ENCODE assay signal across 19 cellular contexts in the genomic region with DNA sequence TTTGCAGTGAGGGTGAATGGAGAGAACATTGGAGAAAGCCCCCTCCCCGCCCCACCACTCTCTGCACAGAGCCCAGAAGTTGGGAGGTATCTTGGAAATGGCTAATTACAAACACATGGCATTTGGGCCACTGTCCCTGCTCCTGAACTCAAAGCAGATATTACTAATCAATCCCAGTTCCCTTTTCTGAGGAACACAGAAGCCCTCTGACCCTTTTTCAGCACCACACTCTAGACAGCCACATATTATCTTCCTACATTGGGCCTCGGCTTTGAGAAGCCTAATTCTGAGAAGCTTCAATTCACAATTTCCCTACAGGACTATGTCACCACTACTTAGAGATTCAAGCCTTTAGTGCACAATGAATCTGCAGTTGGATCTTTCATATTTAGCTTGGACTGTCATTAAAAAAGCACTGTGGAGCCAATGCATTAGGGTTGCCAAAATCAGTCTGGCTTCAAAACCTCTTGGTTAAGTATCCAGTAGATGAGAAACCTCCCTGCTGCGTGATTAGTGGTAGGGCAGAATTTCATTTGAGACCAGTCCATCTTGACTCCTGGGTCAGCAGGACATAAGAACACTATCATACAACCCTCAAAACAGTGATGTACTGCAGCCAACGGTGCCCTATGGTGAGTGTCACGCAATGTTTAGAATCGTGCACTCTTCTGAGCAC. TPM values are rescaled to one million over a fixed set of nuclear protein-coding genes. Genes with fewer than 3 reads are reported as not detected.
DNase-seq lines count a peak whose midpoint lies in the region; ATAC-seq, FAIRE-seq and TF ChIP-seq lines count a peak whose summit lies in the region.
"Had no signal": no experiment of that assay in that cellular context is flagged by ENCODE, and none has a peak within 500 bp of the region (broad histone marks: within the 10 kb centered on the region; RNA-seq: fewer than 3 reads in every experiment).

No MANE protein-coding gene starts in this region.

- H2BK15ac ChIP-seq in IMR-90 (ENCODE audit: low read depth, low read length), result peak overlapping the region; percentile 63; the same call in 1 of the 3 replicates

- peak overlapping the region; percentile 6; the same call in 1 of the 2 replicates for H2AK5ac ChIP-seq in IMR-90 (ENCODE audit: low read depth, low read length)

- H3K36me3 ChIP-seq in IMR-90 (ENCODE audit: control insufficient read depth, insufficient read depth, low read length) (peaks cover 12% of the 10 kb centered on the region; the same call in 1 of the 2 replicates), GM12878 (ENCODE audit: control insufficient read depth in 2 of 2, insufficient read depth in 2 of 2, low read length in 1 of 2) (peaks cover 4 to 7% of the 10 kb centered on the region in 2 experiments), spleen (peaks cover 0 to 8% (median 0%) of the 10 kb centered on the region in 6 donors), WERI-Rb-1 (no peaks in the 10 kb centered on the region)

- TF ChIP-seq EP300 in GM12878 (IDR thresholded peaks at IDR 0.05; ENCODE audit: borderline replicate concordance in 1 of 2, control insufficient read depth in 1 of 2, low read depth in 2 of 2, low read length in 2 of 2), result no peak

- no peak overlapping the region for H4K5ac ChIP-seq in IMR-90 (ENCODE audit: low read depth, low read length)

- RAD21 ChIA-PET in GM12878 (lab: Charles Lee; ENCODE audit: unreplicated experiment), result no interaction called here

- H3K9me1 ChIP-seq in IMR-90 (ENCODE audit: insufficient read depth, low read length), result peaks cover 41% of the 10 kb centered on the region

- H3K9me3 ChIP-seq in IMR-90 (ENCODE audit: control insufficient read depth, insufficient read depth, low read length) (no peaks in the 10 kb centered on the region), GM12878 (replicated peaks; ENCODE audit: control insufficient read depth, insufficient read depth, low read length) (no peaks in the 10 kb centered on the region), spleen (peaks cover 0 to 5% (median 0%) of the 10 kb centered on the region in 8 donors), WERI-Rb-1 (ENCODE audit: severe bottlenecking) (peaks cover 2% of the 10 kb centered on the region)
- H3K9me3 ChIP-seq: SJCRH30, tibial artery had no signal

- BruUV-seq in IMR-90 (replicated peaks; lab: Mats Ljungman, UMichigan) (no TSS peak), GM12878 (replicated peaks; lab: Mats Ljungman, UMichigan) (no TSS peak)

- no peak overlapping the region for H2AK9ac ChIP-seq in IMR-90 (replicated peaks; ENCODE audit: low read depth, low read length, poor library complexity)

- H3K9ac ChIP-seq in IMR-90 (ENCODE audit: low read depth, low read length), result no peak overlapping the region
- no peak overlapping the region for H3K9ac ChIP-seq in GM12878 (ENCODE audit: control insufficient read depth, insufficient read depth, low read length)

- DNase-seq in IMR-90, result no peak
- peak; percentile 92 for DNase-seq in NCI-H1092 treated with DMSO at 0.1 percent for 48 hours (lab: John Stamatoyannopoulos, UW)
- DNase-seq in GM12878 (ENCODE audit: low read depth, low spot score), result no peak
- peak; percentile 2 for DNase-seq in spleen
- DNase-seq in NK-92 (lab: John Stamatoyannopoulos, UW; ENCODE audit: unreplicated experiment), result no peak
- DNase-seq in WERI-Rb-1, result no peak
- no peak for DNase-seq in NCI-H748 treated with DMSO at 0.1 percent for 48 hours (lab: John Stamatoyannopoulos, UW)
- DNase-seq: activated CD8-positive, alpha-beta T cell treated with anti-CD3 and anti-CD28 coated beads for 36 hours; activated naive CD4-positive, alpha-beta T cell treated with Interleukin-2 at 50 U/mL for 16 hours; amniotic stem cell; effector CD8-positive, alpha-beta T cell; H9; KG1; left colon; natural killer cell; SJCRH30; stimulated activated CD4-positive, alpha-beta T cell treated with anti-CD3 and anti-CD28 coated beads, Interleukin-1b, Interleukin-23, amount 100 ng/mL, for 48 hours; stimulated activated naive CD4-positive, alpha-beta T cell; tibial artery had no signal

- H3K4me2 ChIP-seq in IMR-90 (ENCODE audit: low read depth, low read length), result no peak overlapping the region
- no peak overlapping the region for H3K4me2 ChIP-seq in GM12878 (ENCODE audit: control insufficient read depth, insufficient read depth)

- H4K91ac ChIP-seq in IMR-90 (ENCODE audit: insufficient read depth, low read depth, low read length), result no peak overlapping the region; the same call in 1 of the 2 replicates

- SMC1A ChIA-PET in GM12878 (lab: Charles Lee; ENCODE audit: uncharacterized antibody, unreplicated experiment), result no interaction called here

- H3K23ac ChIP-seq in IMR-90 (ENCODE audit: low read depth, low read length), result no peak overlapping the region; the same call in 1 of the 2 replicates

- POLR2A ChIA-PET in IMR-90 (lab: Charles Lee; ENCODE audit: unreplicated experiment), result no interaction called here
- POLR2A ChIA-PET in GM12878 (lab: Charles Lee), result no interaction called here

- no peak overlapping the region for H3K27ac ChIP-seq in IMR-90 (ENCODE audit: insufficient read depth, low read length)
- no peak overlapping the region for H3K27ac ChIP-seq in GM12878 (ENCODE audit: control insufficient read depth, insufficient read depth)
- no peak overlapping the region for H3K27ac ChIP-seq in spleen
- H3K27ac ChIP-seq in WERI-Rb-1, result no peak overlapping the region
- H3K27ac ChIP-seq: SJCRH30, tibial artery had no signal

- H3K4me3 ChIP-seq in IMR-90 (ENCODE audit: insufficient read depth, low read depth, low read length) (no peak overlapping the region), GM12878 (no peak overlapping the region), spleen (no peak overlapping the region), WERI-Rb-1 (ENCODE audit: low read depth, low read length) (no peak overlapping the region)
- H3K4me3 ChIP-seq: SJCRH30, tibial artery had no signal

- H2BK20ac ChIP-seq in IMR-90 (ENCODE audit: low read depth, low read length), result no peak overlapping the region

- peak overlapping the region; percentile 6 for H2BK5ac ChIP-seq in IMR-90 (ENCODE audit: low read depth, low read length, poor library complexity, severe bottlenecking)

- no peak for ATAC-seq in IMR-90 (ENCODE audit: low read depth)
- ATAC-seq in GM12878, result no peak
- ATAC-seq: activated CD8-positive, alpha-beta T cell treated with anti-CD3 and anti-CD28 coated beads for 36 hours; left colon; natural killer cell had no signal

- H3K79me1 ChIP-seq in IMR-90 (ENCODE audit: low read depth in 1 of 2, low read length in 2 of 2), result peaks cover 19 to 83% of the 10 kb centered on the region in 2 experiments

- H3K18ac ChIP-seq in IMR-90 (ENCODE audit: low read depth, low read length), result no peak overlapping the region

- dilution Hi-C loops in IMR-90 (cut with HindIII; ENCODE audit: low sequenced_read_pairs, unreplicated experiment), result no loop called here

- no peaks in the 10 kb centered on the region for H3K27me3 ChIP-seq in IMR-90 (ENCODE audit: control insufficient read depth, insufficient read depth, low read length)
- H3K27me3 ChIP-seq in GM12878 (replicated peaks in 1 of 2; ENCODE audit: control insufficient read depth in 2 of 2, insufficient read depth in 2 of 2, low read length in 1 of 2), result no peaks in the 10 kb centered on the region
- no peaks in the 10 kb centered on the region for H3K27me3 ChIP-seq in spleen (replicated peaks in 1 of 7)
- H3K27me3 ChIP-seq in WERI-Rb-1 (ENCODE audit: insufficient read depth, low read depth, severe bottlenecking), result no peaks in the 10 kb centered on the region
- H3K27me3 ChIP-seq: SJCRH30, tibial artery had no signal

- no peak overlapping the region for H3K4ac ChIP-seq in IMR-90 (ENCODE audit: low read depth, low read length)

- peaks cover 3% of the 10 kb centered on the region; the same call in 1 of the 2 replicates for H3K79me2 ChIP-seq in GM12878 (ENCODE audit: control insufficient read depth, insufficient read depth, low read length)

- H2BK120ac ChIP-seq in IMR-90 (ENCODE audit: low read depth, low read length), result no peak overlapping the region

- H3K4me1 ChIP-seq in IMR-90 (ENCODE audit: control insufficient read depth, insufficient read depth, low read length) (peaks cover 31% of the 10 kb centered on the region), GM12878 (ENCODE audit: control insufficient read depth, insufficient read depth, low read length) (peaks cover 9% of the 10 kb centered on the region), spleen (peaks cover 0 to 34% (median 21%) of the 10 kb centered on the region in 6 donors)

- TF ChIP-seq CTCF in IMR-90 (conservative IDR thresholded peaks at IDR 0.05; ENCODE audit: low read depth, low read length) (no peak), GM12878 (IDR thresholded peaks at IDR 0.05 in 2 of 3, conservative IDR thresholded peaks at IDR 0.05 in 1 of 3; ENCODE audit: control insufficient read depth in 2 of 3, extremely low read depth in 1 of 3, insufficient read depth in 1 of 3, low read depth in 3 of 3, low read length in 3 of 3) (no peak), spleen (IDR thresholded peaks at IDR 0.05 in 8 of 11, conservative IDR thresholded peaks at IDR 0.05 in 3 of 11) (no peak), WERI-Rb-1 (IDR thresholded peaks at IDR 0.05; ENCODE audit: low read depth, low read length) (no peak)

- no peak overlapping the region for H3K56ac ChIP-seq in IMR-90 (ENCODE audit: extremely low read depth, insufficient read depth, low read length)

- FAIRE-seq in GM12878 (lab: Jason Lieb, UNC), result no peak

- CTCF ChIA-PET in IMR-90 (lab: Yijun Ruan, JAX) (no interaction called here), GM12878 (lab: Yijun Ruan, JAX) (no interaction called here)

- no peaks in the 10 kb centered on the region for H4K20me1 ChIP-seq in IMR-90 (ENCODE audit: insufficient read depth, low read length)
- no peaks in the 10 kb centered on the region for H4K20me1 ChIP-seq in GM12878 (ENCODE audit: control insufficient read depth, insufficient read depth)

- H3K14ac ChIP-seq in IMR-90 (replicated peaks; ENCODE audit: low read depth, low read length), result no peak overlapping the region; the same call in 1 of the 2 replicates

- H4K8ac ChIP-seq in IMR-90 (ENCODE audit: low read depth in 2 of 2, low read length in 2 of 2), result no peak overlapping the region

- H2AFZ ChIP-seq in IMR-90 (replicated peaks; ENCODE audit: low read length, poor library complexity) (no peak overlapping the region), GM12878 (ENCODE audit: control insufficient read depth, low read depth, low read length) (no peak overlapping the region)

- WGBS in IMR-90 (ENCODE audit: extremely low coverage in 2 of 2, insufficient read length in 1 of 2), 2 experiments, result no CpG with 5 or more reads among the region's 6 CpGs
- WGBS in GM12878 (ENCODE audit: insufficient coverage, insufficient replicate concordance, low lambda C conversion rate, missing lambda C conversion rate), result 82% methylated on average over 6 of the region's 6 CpGs
- 69 to 92% (median 83%) methylated on average over 6 of the region's 6 CpGs for WGBS in spleen, 5 donors

- TF ChIP-seq POLR2A in IMR-90 (IDR thresholded peaks at IDR 0.05; ENCODE audit: low read depth, low read length), result no peak
- TF ChIP-seq POLR2A in GM12878 (IDR thresholded peaks at IDR 0.05; ENCODE audit: low read depth, low read length), result no peak
- no peak for TF ChIP-seq POLR2A in spleen (IDR thresholded peaks at IDR 0.05)

- TF ChIP-seq RAD21 in IMR-90 (IDR thresholded peaks at IDR 0.05; ENCODE audit: low read length) (no peak), GM12878 (IDR thresholded peaks at IDR 0.05; ENCODE audit: insufficient read depth, low read depth, low read length) (no peak)

- intact Hi-C loops in IMR-90 (cut with micrococcal nuclease) (no loop called here), GM12878 (cut with micrococcal nuclease; ENCODE audit: unreplicated experiment) (no loop called here), spleen (cut with DNase I; ENCODE audit: low total_unique reads) (no loop called here)

- in situ Hi-C loops in IMR-90 (cut with MboI; ENCODE audit: low sequenced_read_pairs), result no loop called here
- in situ Hi-C loops in GM12878 (cut with MboI), result no loop called here

RNA-seq across cellular contexts. Expression of a gene that starts 26.1 kb away (rescaled TPM):
- total RNA-seq in IMR-90 (2012; rRNA removed) (23.6 and 23.7 TPM in 2 replicates), GM12878 (2014; rRNA removed) (70.6 and 76.8 TPM in 2 replicates), GM12878 (2014; rRNA removed; fragmentation: Illumina TruSeq; extraction: Trizol) (40.5 and 44.9 TPM in 2 replicates), GM12878 (2021) (103 and 112 TPM in 2 replicates), spleen (100 to 1,000 TPM in 3 of 7 donors, 10 to 100 TPM in 4; 47.6 to 134 (median 85.9) TPM)
- polyA plus RNA-seq in IMR-90 (2012; rRNA removed) (59.9 and 60.6 TPM in 2 replicates), GM12878 (2011; rRNA removed) (35.1 and 70.0 TPM in 2 replicates), GM12878 (2014; fragmentation: Illumina TruSeq; extraction: Trizol) (41.3 and 72.2 TPM in 2 replicates), GM12878 (2014; fragmentation: Nextera tagmentation; extraction: Ambion mirVana) (10 to 100 TPM; 49.1 to 73.6 TPM), GM12878 (2014; rRNA removed) (65.1 and 74.2 TPM in 2 replicates), GM12878 (2016; fragmentation: Nextera tagmentation; extraction: Ambion mirVana) (100 to 1,000 TPM; 170 to 177 TPM), spleen (10 to 100 TPM; 11.0 to 47.2 (median 15.8) TPM)
- polyA plus RNA-seq in IMR-90 (2012; cell fraction: cytosol; rRNA removed), result 33.0 and 76.1 TPM in 2 replicates
- 37.3 and 45.7 TPM in 2 replicates for polyA plus RNA-seq in IMR-90 (2012; cell fraction: nucleus; rRNA removed; ENCODE audit: low replicate concordance)
- 159 and 160 TPM in 2 replicates for total RNA-seq in GM12878 (2013; cell fraction: nucleolus; rRNA removed)
- 27.7 TPM for polyA plus RNA-seq in GM12878 (2011; ENCODE audit: low read depth)
- 57.3 and 68.0 TPM in 2 replicates for polyA plus RNA-seq in GM12878 (2011; cell fraction: cytosol; rRNA removed)
- polyA plus RNA-seq in GM12878 (2011; cell fraction: nucleus; rRNA removed), result 69.0 and 72.8 TPM in 2 replicates
- polyA plus RNA-seq in GM12878 (2012), result 39.3 and 54.1 TPM in 2 replicates
- 66.8 and 76.8 TPM in 2 replicates for polyA minus RNA-seq in GM12878 (2011; rRNA and poly(A)+ RNA removed)
- polyA minus RNA-seq in GM12878 (2011; cell fraction: cytosol; rRNA and poly(A)+ RNA removed), result 23.4 and 24.0 TPM in 2 replicates
- 47.8 and 90.9 TPM in 2 replicates for polyA minus RNA-seq in GM12878 (2011; cell fraction: nucleus; rRNA and poly(A)+ RNA removed)

Comparison
In these comparisons a context has a peak if more than half of its experiments do, and no peak if none do; other contexts are left out.
1. DNase-seq: peak in NCI-H1092 treated with DMSO at 0.1 percent for 48 hours (single experiment) and spleen (single experiment); none in IMR-90 (single experiment), GM12878 (single experiment), NK-92 (single experiment), WERI-Rb-1 (single experiment) and NCI-H748 treated with DMSO at 0.1 percent for 48 hours (single experiment).